In genomic region chrX:154490414-154491083, GRCh38 we compare ENCODE assay signal across 8 cellular contexts. TPM values are rescaled to one million over a fixed set of nuclear protein-coding genes. Genes with fewer than 3 reads are reported as not detected.
DNase-seq lines count a peak whose midpoint lies in the region; ATAC-seq, FAIRE-seq and TF ChIP-seq lines count a peak whose summit lies in the region.

Gene SLC10A3 (minus strand): TSS chrX:154490629. CDS start chrX:154488940, 1,689 bp downstream.

- H2BK15ac ChIP-seq in H1 (ENCODE audit: low read length): no peak within 1 kb of the TSS

- no peak within 1 kb of the TSS; the same call in 1 of the 2 replicates for H4K8ac ChIP-seq in H1 (ENCODE audit: extremely low read depth, insufficient read depth, low read length)

- TF ChIP-seq RAD21 in H1 (IDR thresholded peaks at IDR 0.05 in 1 of 2, conservative IDR thresholded peaks at IDR 0.05 in 1 of 2; ENCODE audit: low read depth in 2 of 2, low read length in 2 of 2): peak in 1 of 2 experiments; percentile 23; a peak in 2 of 4 replicates

- H3K56ac ChIP-seq in H1 (replicated peaks; ENCODE audit: insufficient read length, low read depth, low read length): peak within 1 kb of the TSS; percentile 30

- no peaks in the 10 kb centered on the region for H3K9me3 Mint-ChIP-seq in activated CD8-positive, alpha-beta memory T cell treated with anti-CD3 and anti-CD28 coated beads, Interleukin-2, amount 10 ng/mL, durations not matched to agents 7 days and 5 days (ENCODE audit: low read depth)
- no peaks in the 10 kb centered on the region for H3K9me3 Mint-ChIP-seq in memory B cell

- no peaks in the 10 kb centered on the region for H3K27me3 Mint-ChIP-seq in activated CD8-positive, alpha-beta memory T cell treated with anti-CD3 and anti-CD28 coated beads, Interleukin-2, amount 10 ng/mL, durations not matched to agents 7 days and 5 days
- H3K27me3 Mint-ChIP-seq in memory B cell: no peaks in the 10 kb centered on the region

- H3K4me1 Mint-ChIP-seq in activated CD8-positive, alpha-beta memory T cell treated with anti-CD3 and anti-CD28 coated beads, Interleukin-2, amount 10 ng/mL, durations not matched to agents 7 days and 5 days: peaks cover 28% of the 10 kb centered on the region
- peaks cover 8% of the 10 kb centered on the region for H3K4me1 Mint-ChIP-seq in memory B cell

- CTCF ChIA-PET in activated CD8-positive, alpha-beta memory T cell treated with anti-CD3 and anti-CD28 coated beads, Interleukin-2, amount 10 ng/mL, durations not matched to agents 7 days and 5 days (lab: Charles Lee): interaction anchor here (1.3 to 1.9 kb wide), 6 partner anchors 20 to 118 kb away, joined by 3 to 6 read pairs (median 3); no protein-coding TSS in a partner anchor
- CTCF ChIA-PET in H1 (lab: Charles Lee; ENCODE audit: partially characterized antibody): interaction anchor here (1.4 to 2.7 kb wide), 5 partner anchors 15 to 117 kb away, joined by 3 to 14 read pairs (median 4); no protein-coding TSS in a partner anchor

- H2BK5ac ChIP-seq in H1 (ENCODE audit: low read depth, low read length): no peak within 1 kb of the TSS; the same call in 1 of the 2 replicates

- H3K79me1 ChIP-seq in H1 (ENCODE audit: low read depth, low read length): no peaks in the 10 kb centered on the region

- H3K79me2 ChIP-seq in H1 (ENCODE audit: control insufficient read depth in 1 of 2, insufficient read depth in 2 of 2, low read length in 2 of 2): no peaks in the 10 kb centered on the region

- H3K4me3 ChIP-seq in HUES48 (ENCODE audit: low read depth, low read length): peak within 1 kb of the TSS; percentile 65
- H3K4me3 ChIP-seq in NT2/D1 (ENCODE audit: insufficient read length, low read depth): peak within 1 kb of the TSS; percentile 34
- H3K4me3 ChIP-seq in H1 (ENCODE audit: extremely low read depth in 1 of 4, insufficient read depth in 2 of 4, low read depth in 3 of 4, low read length in 4 of 4): peak within 1 kb of the TSS; percentile 40 to 66 (median 49)

- peak; percentile 81 for ATAC-seq in GM21423 (IDR thresholded peaks at IDR 0.05; ENCODE audit: unreplicated experiment)
- ATAC-seq in activated CD8-positive, alpha-beta memory T cell treated with anti-CD3 and anti-CD28 coated beads, Interleukin-2, amount 10 ng/mL, durations not matched to agents 7 days and 5 days: peak; percentile 89
- peak; percentile 83 for ATAC-seq in memory B cell (ENCODE audit: low read depth)

- H2AK5ac ChIP-seq in H1 (ENCODE audit: low read depth, low read length): no peak within 1 kb of the TSS

- peak in 1 of 2 experiments; percentile 54; a peak in 2 of 3 replicates for TF ChIP-seq POLR2A in H1 (IDR thresholded peaks at IDR 0.05; ENCODE audit: control extremely low read depth in 1 of 2, low read depth in 2 of 2, low read length in 2 of 2)

- H4K5ac ChIP-seq in H1 (ENCODE audit: insufficient read length, low read depth, low read length): no peak within 1 kb of the TSS

- H2BK20ac ChIP-seq in H1 (ENCODE audit: low read length): no peak within 1 kb of the TSS

- H3K27me3 ChIP-seq in HUES48 (ENCODE audit: control insufficient read depth, insufficient read depth, low read length) (no peaks in the 10 kb centered on the region), NT2/D1 (ENCODE audit: insufficient read depth, insufficient read length) (no peaks in the 10 kb centered on the region), H1 (replicated peaks in 1 of 4; ENCODE audit: control insufficient read depth in 3 of 4, extremely low read depth in 1 of 4, insufficient read depth in 3 of 4, low read length in 3 of 4) (no peaks in the 10 kb centered on the region; a peak in 1 of 7 replicates)

- H3K27ac ChIP-seq in HUES48 (ENCODE audit: low read depth, low read length) (peak within 1 kb of the TSS; percentile 94), H1 (ENCODE audit: low read depth, low read length) (peak within 1 kb of the TSS; percentile 42; the same call in 1 of the 2 replicates)

- H3K4me3 Mint-ChIP-seq in activated CD8-positive, alpha-beta memory T cell treated with anti-CD3 and anti-CD28 coated beads, Interleukin-2, amount 10 ng/mL, durations not matched to agents 7 days and 5 days: peak within 1 kb of the TSS; percentile 85
- H3K4me3 Mint-ChIP-seq in memory B cell: peak within 1 kb of the TSS; percentile 90

- TF ChIP-seq CTCF in H1 (IDR thresholded peaks at IDR 0.05; ENCODE audit: control extremely low read depth in 1 of 3, insufficient read depth in 1 of 3, low read depth in 1 of 3, low read length in 3 of 3): no peak

- H3K36me3 ChIP-seq in HUES48 (ENCODE audit: control insufficient read depth, insufficient read depth, low read length) (no peaks in the 10 kb centered on the region; the same call in 1 of the 2 replicates), NT2/D1 (ENCODE audit: insufficient read depth, insufficient read length, low read length) (peaks cover 9% of the 10 kb centered on the region), H1 (ENCODE audit: control insufficient read depth in 2 of 4, insufficient read depth in 4 of 4, low read length in 3 of 4) (no peaks in the 10 kb centered on the region; a peak in 1 of 8 replicates)

- no peak within 1 kb of the TSS for H3K18ac ChIP-seq in H1 (ENCODE audit: extremely low read depth, low read length)

- no peak within 1 kb of the TSS for H2BK12ac ChIP-seq in H1 (ENCODE audit: low read depth, low read length)

- in situ Hi-C loops in Caki2 (cut with HindIII; ENCODE audit: low pct_unique_long_range_greater_than_20kb, low sequenced_read_pairs): no loop called here

- no peak within 1 kb of the TSS for H3K14ac ChIP-seq in H1 (ENCODE audit: insufficient read length)

- no peak within 1 kb of the TSS for H3K23ac ChIP-seq in H1 (ENCODE audit: insufficient read length)

- H3K9ac ChIP-seq in HUES48 (ENCODE audit: low read depth, low read length) (peak within 1 kb of the TSS; percentile 53; the same call in 1 of the 2 replicates), NT2/D1 (ENCODE audit: insufficient read length, low read depth) (peak within 1 kb of the TSS; percentile 80), H1 (replicated peaks in 1 of 4; ENCODE audit: extremely low read depth in 1 of 4, low read depth in 3 of 4, low read length in 3 of 4) (peak within 1 kb of the TSS in 3 of 4 experiments; percentile 35 to 50 (median 48); a peak in 5 of 7 replicates)

- H3K9me3 ChIP-seq in HUES48 (ENCODE audit: control insufficient read depth, insufficient read depth, low read length) (peaks cover 20% of the 10 kb centered on the region), NT2/D1 (ENCODE audit: insufficient read depth, low read length) (no peaks in the 10 kb centered on the region), H1 (ENCODE audit: insufficient read depth in 2 of 2, low read depth in 1 of 2, low read length in 1 of 2) (no peaks in the 10 kb centered on the region)

- WGBS in H1 (ENCODE audit: extremely low coverage in 1 of 2, insufficient coverage in 1 of 2, insufficient read length in 1 of 2, insufficient replicate concordance in 2 of 2, low coverage in 1 of 2, low lambda C conversion rate in 2 of 2, missing lambda C conversion rate in 1 of 2), 2 experiments: 0% methylated on average over 9 of the region's 71 CpGs; no CpG with 5 or more reads in 1 of the 2 experiments

- H4K91ac ChIP-seq in H1 (replicated peaks; ENCODE audit: insufficient read length, low read length): no peak within 1 kb of the TSS

- H3K4me2 ChIP-seq in H1 (ENCODE audit: insufficient read depth in 1 of 2, low read depth in 2 of 2, low read length in 2 of 2): peak within 1 kb of the TSS; percentile 69 to 72

- H2BK120ac ChIP-seq in H1 (replicated peaks; ENCODE audit: low read depth, low read length): no peak within 1 kb of the TSS

- peak within 1 kb of the TSS; percentile 93 for H3K27ac Mint-ChIP-seq in activated CD8-positive, alpha-beta memory T cell treated with anti-CD3 and anti-CD28 coated beads, Interleukin-2, amount 10 ng/mL, durations not matched to agents 7 days and 5 days
- H3K27ac Mint-ChIP-seq in memory B cell: peak within 1 kb of the TSS; percentile 91

- peak; percentile 71 for FAIRE-seq in H1 (lab: Jason Lieb, UNC)

- TF ChIP-seq EP300 in H1 (IDR thresholded peaks at IDR 0.05; ENCODE audit: borderline replicate concordance in 1 of 2, low read depth in 2 of 2, low read length in 2 of 2): no peak

- H4K20me1 ChIP-seq in H1 (replicated peaks in 1 of 2; ENCODE audit: control insufficient read depth in 1 of 2, insufficient read depth in 2 of 2, low read length in 2 of 2): peaks cover 0 to 1% of the 10 kb centered on the region in 2 experiments

- POLR2A ChIA-PET in H1 (lab: Charles Lee; ENCODE audit: partially characterized antibody): interaction anchor here (0.6 to 1.6 kb wide), 10 partner anchors 9 to 460 kb away, joined by 3 to 7 read pairs (median 4); partner anchors contain the start of genes DNASE1L1 and IKBKG

- no peaks in the 10 kb centered on the region for H3K4me1 ChIP-seq in HUES48 (ENCODE audit: control insufficient read depth, insufficient read depth, low read length)
- no peaks in the 10 kb centered on the region for H3K4me1 ChIP-seq in NT2/D1 (ENCODE audit: insufficient read depth, insufficient read length)
- H3K4me1 ChIP-seq in H1 (replicated peaks in 1 of 4; ENCODE audit: control insufficient read depth in 3 of 4, insufficient read depth in 4 of 4, low read length in 3 of 4): peaks cover 0 to 9% (median 3%) of the 10 kb centered on the region in 4 experiments; a peak in 4 of 7 replicates

- no peaks in the 10 kb centered on the region for H3K36me3 Mint-ChIP-seq in activated CD8-positive, alpha-beta memory T cell treated with anti-CD3 and anti-CD28 coated beads, Interleukin-2, amount 10 ng/mL, durations not matched to agents 7 days and 5 days
- peaks cover 4% of the 10 kb centered on the region for H3K36me3 Mint-ChIP-seq in memory B cell

- 0 out of 2 replicates have a peak within 1 kb of the TSS, but pooled peaks have one; percentile 70 for H2AFZ ChIP-seq in H1 (ENCODE audit: low read length)

- H3K23me2 ChIP-seq in H1 (ENCODE audit: low read depth, low read length): no peaks in the 10 kb centered on the region; the same call in 1 of the 2 replicates

- DNase-seq in Caki2 (ENCODE audit: low read depth): peak; percentile 82
- DNase-seq in NT2/D1 (ENCODE audit: low read depth, low spot score): peak; percentile 78
- peak; percentile 94 for DNase-seq in activated CD8-positive, alpha-beta memory T cell treated with anti-CD3 and anti-CD28 coated beads, Interleukin-2, amount 10 ng/mL, durations not matched to agents 7 days and 5 days
- peak; percentile 78 to 85 for DNase-seq in H1 (ENCODE audit: low read depth in 1 of 2, low spot score in 2 of 2)
- peak; percentile 64 to 76 for DNase-seq in memory B cell (ENCODE audit: low spot score in 2 of 2)
- DNase-seq in stimulated activated CD8-positive, alpha-beta memory T cell treated with anti-CD3 and anti-CD28 coated beads, Interleukin-12 subunit alpha, Interleukin-12 subunit beta, amount 100 ng/mL, for 1 hour (ENCODE audit: low read depth): peak; percentile 75

- no peak within 1 kb of the TSS for H3K4ac ChIP-seq in H1 (replicated peaks; ENCODE audit: insufficient read length, low read depth, low read length)

RNA-seq across cellular contexts. Expression of gene SLC10A3, which starts in this region (rescaled TPM):
- total RNA-seq in Caki2 (2014; rRNA removed; shearing (Covaris generic); ENCODE audit: low replicate concordance): 14.0 and 21.5 TPM in 2 replicates
- total RNA-seq in activated CD8-positive, alpha-beta memory T cell treated with anti-CD3 and anti-CD28 coated beads, Interleukin-2, amount 10 ng/mL, durations not matched to agents 7 days and 5 days: 10 to 100 TPM; 24.3 to 24.9 TPM
- 6.8 and 8.2 TPM in 2 replicates for total RNA-seq in H1 (2021; fragmentation: NEBNext Ultra II Directional; extraction: Animal tissue kit (Norgen Biotek cat#: 25700))
- 9.5 and 11.0 TPM in 2 replicates for polyA plus RNA-seq in H1 (2011; rRNA removed)
- 6.9 TPM for polyA plus RNA-seq in H1 (2011; cell fraction: cytosol; rRNA removed)
- 8.0 TPM for polyA plus RNA-seq in H1 (2011; cell fraction: nucleus; rRNA removed)
- 6.8 to 8.8 TPM (median 7.8 TPM) in 4 replicates for polyA plus RNA-seq in H1 (2012, experiment 1 of 2)
- 9.5 TPM for polyA plus RNA-seq in H1 (2012, experiment 2 of 2)
- polyA plus RNA-seq in H1 (2013, experiment 1 of 2): 8.9 TPM
- polyA plus RNA-seq in H1 (2013, experiment 2 of 2): 9.2 TPM
- 3.2 and 3.8 TPM in 2 replicates for polyA minus RNA-seq in H1 (2011; rRNA and poly(A)+ RNA removed)
- polyA minus RNA-seq in H1 (2011; cell fraction: cytosol; rRNA and poly(A)+ RNA removed): 5.9 TPM
- polyA minus RNA-seq in H1 (2011; cell fraction: nucleus; rRNA and poly(A)+ RNA removed): 4.7 TPM

Comparison
In these comparisons a context has a peak if more than half of its experiments do, and no peak if none do; other contexts are left out.
1. Peak in every context shown above with its lines: DNase-seq, ATAC-seq, H3K4me3 ChIP-seq and H3K27ac ChIP-seq.